In genomic region chr5:125485003-125485641, GRCh38 we compare ENCODE assay signal across 8 cellular contexts.
DNase-seq lines count a peak whose midpoint lies in the region; ATAC-seq and TF ChIP-seq lines count a peak whose summit lies in the region.

No MANE protein-coding gene starts in this region.

- H3K79me2 ChIP-seq in Loucy (ENCODE audit: insufficient read depth, low read length), result no peaks in the 10 kb centered on the region

- no peaks in the 10 kb centered on the region for H4K20me1 ChIP-seq in Loucy (ENCODE audit: insufficient read depth, low read length, poor library complexity, severe bottlenecking)

- peak overlapping the region; percentile 78 for H3K27ac ChIP-seq in SJSA1

- DNase-seq in CD1c-positive myeloid dendritic cell (ENCODE audit: extremely low spot score) (peak; percentile 3), SJSA1 (ENCODE audit: low read depth in 1 of 2, low spot score in 2 of 2) (peak; percentile 88 to 97), fibroblast of the aortic adventitia (ENCODE audit: low read depth) (peak; percentile 99), omental fat pad (ENCODE audit: low spot score) (no peak)
- no peak for DNase-seq in stimulated activated CD4-positive, alpha-beta T cell treated with anti-CD3 and anti-CD28 coated beads, Interleukin-1b, Interleukin-23, amount 100 ng/mL, for 48 hours

- peak overlapping the region; percentile 5 for H3K4me2 ChIP-seq in Loucy (ENCODE audit: low read depth, low read length, poor library complexity, severe bottlenecking)

- H3K9me3 ChIP-seq in Loucy (ENCODE audit: insufficient read depth, low read depth, low read length) (no peaks in the 10 kb centered on the region), SJSA1 (replicated peaks) (no peaks in the 10 kb centered on the region)

- H3K4me3 ChIP-seq in Loucy (ENCODE audit: low read length, poor library complexity, severe bottlenecking) (no peak overlapping the region), SJSA1 (no peak overlapping the region), fibroblast of the aortic adventitia (ENCODE audit: low read depth, low read length) (no peak overlapping the region)

- no peaks in the 10 kb centered on the region for H3F3A ChIP-seq in Loucy (ENCODE audit: low read depth)

- H3K36me3 ChIP-seq in Loucy (ENCODE audit: insufficient read depth, low read length) (no peaks in the 10 kb centered on the region), SJSA1 (no peaks in the 10 kb centered on the region)

- H3K4me1 ChIP-seq in Loucy (ENCODE audit: insufficient read depth, low read length, poor library complexity, severe bottlenecking) (no peaks in the 10 kb centered on the region), SJSA1 (replicated peaks) (peaks cover 39% of the 10 kb centered on the region)

- no peaks in the 10 kb centered on the region for H3K9me2 ChIP-seq in Loucy (replicated peaks; ENCODE audit: low read depth, low read length)

- ATAC-seq in omental fat pad (ENCODE audit: low FRiP score), result peak; percentile 92
- ATAC-seq in GM21515 (IDR thresholded peaks at IDR 0.05; ENCODE audit: unreplicated experiment), result no peak
- no peak for ATAC-seq in activated CD4-positive, CD25-positive, alpha-beta regulatory T cell treated with anti-CD3 and anti-CD28 coated beads, Interleukin-2, amount 50 U/mL, for 24 hours

- H2AFZ ChIP-seq in Loucy (ENCODE audit: low read length), result no peak overlapping the region

- no peaks in the 10 kb centered on the region for H3K27me3 ChIP-seq in Loucy (ENCODE audit: insufficient read depth, low read length, poor library complexity, severe bottlenecking)
- no peaks in the 10 kb centered on the region for H3K27me3 ChIP-seq in SJSA1 (replicated peaks)

- TF ChIP-seq CTCF in Loucy (conservative IDR thresholded peaks at IDR 0.05; ENCODE audit: low read length) (no peak), fibroblast of the aortic adventitia (IDR thresholded peaks at IDR 0.05; ENCODE audit: insufficient read depth, low read length) (no peak), omental fat pad (IDR thresholded peaks at IDR 0.05) (no peak)

- no peak overlapping the region for H3K9ac ChIP-seq in Loucy (ENCODE audit: low read depth, low read length, poor library complexity, severe bottlenecking)

Comparison
In these comparisons a context has a peak if more than half of its experiments do, and no peak if none do; other contexts are left out.
1. DNase-seq: peak in CD1c-positive myeloid dendritic cell (single experiment), SJSA1 (2 of 2) and fibroblast of the aortic adventitia (single experiment); none in omental fat pad (single experiment) and stimulated activated CD4-positive, alpha-beta T cell treated with anti-CD3 and anti-CD28 coated beads, Interleukin-1b, Interleukin-23, amount 100 ng/mL, for 48 hours (single experiment).